Comparison of ENCODE assay signal across 23 cellular contexts in genomic region chr11:45936655-45937054, GRCh38. TPM values are rescaled to one million over a fixed set of nuclear protein-coding genes. Genes with fewer than 3 reads are reported as not detected.
"Had no signal": no experiment of that assay in that cellular context is flagged by ENCODE, and none has a peak within 500 bp of the region (broad histone marks: within the 10 kb centered on the region; RNA-seq: fewer than 3 reads in every experiment).

No MANE protein-coding gene starts in this region.

- DNase-seq: activated CD4-positive, alpha-beta memory T cell treated with anti-CD3 and anti-CD28 coated beads, Interleukin-2, amount 10 ng/mL, durations not matched to agents 7 days and 5 days; activated CD4-positive, alpha-beta T cell treated with anti-CD3 and anti-CD28 coated beads for 1 hour; activated gamma-delta T cell treated with Interleukin-2 at 50 U/mL for 16 hours; dermis blood vessel endothelial cell; effector memory CD8-positive, alpha-beta T cell; erythroblast; hypothalamus; left ventricle myocardium superior; mesenchymal stem cell; nephron progenitor cell; occipital lobe; right cardiac atrium; small intestine; stimulated activated CD4-positive, alpha-beta T cell treated with anti-CD3 and anti-CD28 coated beads, Interleukin-4, amount 100 ng/mL, for 24 hours; T-helper 9 cell; trophoblast cell had no signal

- H3K27me3 Mint-ChIP-seq: activated CD4-positive, alpha-beta memory T cell treated with anti-CD3 and anti-CD28 coated beads, Interleukin-2, amount 10 ng/mL, durations not matched to agents 7 days and 5 days; effector memory CD8-positive, alpha-beta T cell; progenitor cell of endocrine pancreas; stimulated activated naive CD8-positive, alpha-beta T cell treated with anti-CD3 and anti-CD28 coated beads, Interleukin-15, Interleukin-2, amounts not matched to agents 100 ng/mL and 50 ng/mL, for 24 hours had no signal

- H3K27me3 ChIP-seq: ascending aorta, breast epithelium, suprapubic skin had no signal

- H3K9me3 ChIP-seq: ascending aorta, breast epithelium, suprapubic skin had no signal

- H3K27ac ChIP-seq: ascending aorta, breast epithelium, suprapubic skin had no signal

- ATAC-seq: effector memory CD8-positive, alpha-beta T cell; left ventricle myocardium superior; right cardiac atrium had no signal

- H3K9me3 Mint-ChIP-seq: activated CD4-positive, alpha-beta memory T cell treated with anti-CD3 and anti-CD28 coated beads, Interleukin-2, amount 10 ng/mL, durations not matched to agents 7 days and 5 days; effector memory CD8-positive, alpha-beta T cell; nephron progenitor cell; stimulated activated naive CD8-positive, alpha-beta T cell treated with anti-CD3 and anti-CD28 coated beads, Interleukin-15, Interleukin-2, amounts not matched to agents 100 ng/mL and 50 ng/mL, for 24 hours had no signal

- H3K27ac Mint-ChIP-seq: activated CD4-positive, alpha-beta memory T cell treated with anti-CD3 and anti-CD28 coated beads, Interleukin-2, amount 10 ng/mL, durations not matched to agents 7 days and 5 days; effector memory CD8-positive, alpha-beta T cell; nephron progenitor cell; progenitor cell of endocrine pancreas; stimulated activated naive CD8-positive, alpha-beta T cell treated with anti-CD3 and anti-CD28 coated beads, Interleukin-15, Interleukin-2, amounts not matched to agents 100 ng/mL and 50 ng/mL, for 24 hours had no signal

- H3K4me3 Mint-ChIP-seq: activated CD4-positive, alpha-beta memory T cell treated with anti-CD3 and anti-CD28 coated beads, Interleukin-2, amount 10 ng/mL, durations not matched to agents 7 days and 5 days; effector memory CD8-positive, alpha-beta T cell; nephron progenitor cell; stimulated activated naive CD8-positive, alpha-beta T cell treated with anti-CD3 and anti-CD28 coated beads, Interleukin-15, Interleukin-2, amounts not matched to agents 100 ng/mL and 50 ng/mL, for 24 hours had no signal

RNA-seq across cellular contexts. Expression of gene LARGE2, which starts 14.2 kb away (rescaled TPM):
- total RNA-seq: ascending aorta, chondrocyte, dermis blood vessel endothelial cell, left ventricle myocardium superior had no signal

RNA-seq across cellular contexts. Expression of gene FREY1, which starts 29.6 kb away (rescaled TPM):
- total RNA-seq: ascending aorta, kidney epithelial cell had no signal
